9 cellular contexts compared by ENCODE assay signal in the genomic region with DNA sequence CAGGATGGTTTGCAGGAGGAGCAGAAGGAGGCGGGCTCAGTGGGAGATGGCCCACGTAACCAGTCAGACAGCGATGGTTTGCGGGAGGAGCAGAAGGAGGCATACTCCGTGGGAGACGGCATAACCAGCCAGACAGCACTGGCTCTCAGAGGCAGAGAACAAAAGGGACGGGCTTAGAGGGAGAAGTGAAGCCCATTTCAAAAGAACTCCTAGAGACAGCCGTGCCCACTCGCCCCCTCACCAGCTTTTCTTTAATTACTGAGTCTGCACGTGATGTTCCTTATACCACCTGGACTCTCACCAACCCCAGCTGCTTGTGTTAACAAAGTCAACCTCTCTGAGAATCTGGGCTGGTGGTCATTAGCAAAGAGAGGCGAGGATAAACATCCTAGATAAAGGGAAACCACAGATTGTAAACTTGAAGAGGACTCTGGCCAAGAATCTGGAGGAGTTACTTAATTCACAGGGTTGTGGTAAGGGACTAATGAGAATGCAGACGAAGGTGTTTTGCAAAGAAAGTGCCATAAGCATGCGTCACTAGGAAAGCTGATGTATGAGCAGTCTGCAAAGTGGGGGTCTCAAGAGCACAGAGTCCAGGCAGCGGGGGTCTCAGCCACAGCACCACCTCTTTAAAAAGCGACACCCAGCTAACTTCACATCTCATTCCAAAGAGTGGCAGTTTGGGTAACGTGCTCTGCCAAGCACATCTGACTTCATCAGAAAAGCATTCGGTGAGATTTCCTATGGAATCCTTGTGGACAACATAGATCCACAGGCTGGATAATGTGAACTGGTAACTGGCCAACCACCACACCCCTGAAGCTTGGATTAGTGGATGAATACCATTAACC. TPM values are rescaled to one million over a fixed set of nuclear protein-coding genes. Genes with fewer than 3 reads are reported as not detected.
DNase-seq lines count a peak whose midpoint lies in the region; ATAC-seq and TF ChIP-seq lines count a peak whose summit lies in the region.
"Had no signal": no experiment of that assay in that cellular context is flagged by ENCODE, and none has a peak within 500 bp of the region (broad histone marks: within the 10 kb centered on the region; RNA-seq: fewer than 3 reads in every experiment).

No MANE protein-coding gene starts in this region.

- H3K4me3 ChIP-seq in muscle layer of duodenum (ENCODE audit: low read depth in 1 of 2, low read length in 2 of 2) = no peak overlapping the region

- peak overlapping the region; percentile 97 for H3K27ac Mint-ChIP-seq in chondrocyte (ENCODE audit: unreplicated experiment)

- H3K9me3 Mint-ChIP-seq in chondrocyte (ENCODE audit: low read depth) = no peaks in the 10 kb centered on the region

- peak overlapping the region; percentile 38 for H3K4me3 Mint-ChIP-seq in chondrocyte (ENCODE audit: unreplicated experiment)

- no peaks in the 10 kb centered on the region for H3K9me3 ChIP-seq in muscle layer of duodenum (ENCODE audit: control insufficient read depth in 1 of 2, low read length in 2 of 2)

- H3K27me3 ChIP-seq in muscle layer of duodenum (ENCODE audit: low read depth, low read length) = no peaks in the 10 kb centered on the region

- H3K36me3 ChIP-seq in muscle layer of duodenum (ENCODE audit: control insufficient read depth in 1 of 2, insufficient read depth in 2 of 2, low read length in 2 of 2) = no peaks in the 10 kb centered on the region

- peak; percentile 92 for DNase-seq in AG09319 (ENCODE audit: extremely low read depth, low read depth)
- peak; percentile 89 for DNase-seq in LHCN-M2 (ENCODE audit: low read depth)
- no peak for DNase-seq in chondrocyte (ENCODE audit: low spot score)
- DNase-seq in NCI-H1105 (lab: John Stamatoyannopoulos, UW) = no peak
- DNase-seq in HuH-7.5 (ENCODE audit: low spot score) = no peak
- DNase-seq: central memory CD4-positive, alpha-beta T cell had no signal

- H3K4me1 ChIP-seq in muscle layer of duodenum (ENCODE audit: control insufficient read depth in 1 of 2, insufficient read depth in 2 of 2, low read length in 2 of 2) = peaks cover 4 to 8% of the 10 kb centered on the region in 2 donors

- no peak; the same call in 1 of the 2 replicates for TF ChIP-seq CTCF in AG09319 (IDR thresholded peaks at IDR 0.05; ENCODE audit: low read depth, low read length)
- TF ChIP-seq CTCF in chondrocyte (IDR thresholded peaks at IDR 0.05) = no peak

- peaks cover 77% of the 10 kb centered on the region for H3K4me1 Mint-ChIP-seq in chondrocyte (ENCODE audit: low read depth)

- no peaks in the 10 kb centered on the region for H3K27me3 Mint-ChIP-seq in chondrocyte (ENCODE audit: low read depth)

- H3K27ac ChIP-seq in muscle layer of duodenum (ENCODE audit: low read length) = peak overlapping the region; percentile 73

- ATAC-seq in GM19463 (IDR thresholded peaks at IDR 0.05; ENCODE audit: unreplicated experiment) (no peak), HG03378 (IDR thresholded peaks at IDR 0.05; ENCODE audit: unreplicated experiment) (no peak)

- peaks cover 5% of the 10 kb centered on the region for H3K36me3 Mint-ChIP-seq in chondrocyte (ENCODE audit: low read depth)

RNA-seq across cellular contexts. Expression of a gene that starts 51.7 kb away (rescaled TPM):
- total RNA-seq in LHCN-M2 (2014; rRNA removed) (9.6 and 12.9 TPM in 2 replicates), chondrocyte (85.2 to 93.6 TPM (median 86.4 TPM) in 3 replicates)
- polyA plus RNA-seq in LHCN-M2 (2012) = 30.0 TPM

Comparison
In these comparisons a context has a peak if more than half of its experiments do, and no peak if none do; other contexts are left out.
1. DNase-seq: peak in AG09319 (single experiment) and LHCN-M2 (single experiment); none in chondrocyte (single experiment), NCI-H1105 (single experiment) and HuH-7.5 (single experiment).